Comparison of ENCODE assay signal across 1 cellular context in genomic region chr3:34060995-34061394, GRCh38.
A peak's percentile ranks its signal among the peaks of the same experiment; 100 is the strongest.
DNase-seq lines count a peak whose midpoint lies in the region; ATAC-seq, FAIRE-seq and TF ChIP-seq lines count a peak whose summit lies in the region.
"Not testable (repeated sequence)": the region's sequence is repeated elsewhere in the genome, so short reads cannot be mapped to it uniquely, and the experiment has no call there.

No MANE protein-coding gene starts in this region.

- not testable (repeated sequence) for TF ChIP-seq CTCF in K562 (IDR thresholded peaks at IDR 0.05 in 2 of 3, conservative IDR thresholded peaks at IDR 0.05 in 1 of 3; ENCODE audit: insufficient read depth in 2 of 3, low read depth in 1 of 3, low read length in 3 of 3)

- DNase-seq in K562 (ENCODE audit: extremely low read depth in 1 of 4, low spot score in 3 of 4), result not testable (repeated sequence)

- not testable (repeated sequence) for H3K9ac ChIP-seq in K562 (ENCODE audit: insufficient read depth in 1 of 2, low read depth in 2 of 2, low read length in 2 of 2)

- not testable (repeated sequence) for TF ChIP-seq POLR2A in K562 (conservative IDR thresholded peaks at IDR 0.05)

- H3K4me2 ChIP-seq in K562 (ENCODE audit: insufficient read depth, low read length), result not testable (repeated sequence)

- peaks cover 0 to 13% of the 10 kb centered on the region in 2 experiments; a peak in 3 of 5 replicates for H3K4me1 ChIP-seq in K562 (replicated peaks in 1 of 2; ENCODE audit: control insufficient read depth in 2 of 2, insufficient read depth in 2 of 2, low read length in 2 of 2)

- POLR2A ChIA-PET in K562 (lab: Yijun Ruan, JAX), result not testable (repeated sequence)

- CTCF ChIA-PET in K562 (lab: Yijun Ruan, JAX; ENCODE audit: low intra/inter-chr PET ratio), result not testable (repeated sequence)

- TF ChIP-seq EP300 in K562 (IDR thresholded peaks at IDR 0.05; ENCODE audit: low read length), result not testable (repeated sequence)

- not testable (repeated sequence) for H3K4me3 ChIP-seq in K562

- not testable (repeated sequence) for ATAC-seq in K562

- in situ Hi-C loops in K562 (cut with MboI), result not testable (repeated sequence)

- H3K36me3 ChIP-seq in K562 (ENCODE audit: control insufficient read depth, insufficient read depth, low read length), result not testable (repeated sequence)

- not testable (repeated sequence) for H2AFZ ChIP-seq in K562 (ENCODE audit: low read depth, low read length)

- not testable (repeated sequence) for H3K27me3 ChIP-seq in K562 (ENCODE audit: control insufficient read depth in 2 of 2, insufficient read depth in 2 of 2, low read length in 2 of 2)

- H3K9me1 ChIP-seq in K562 (ENCODE audit: control insufficient read depth, insufficient read depth, low read length), result not testable (repeated sequence)

- BruUV-seq in K562 (replicated peaks; lab: Mats Ljungman, UMichigan), result not testable (repeated sequence)

- intact Hi-C loops in K562 (cut with micrococcal nuclease), result not testable (repeated sequence)

- not testable (repeated sequence) for H4K20me1 ChIP-seq in K562 (replicated peaks; ENCODE audit: control insufficient read depth, insufficient read depth, low read length)

- H3K27ac ChIP-seq in K562 (ENCODE audit: extremely low read depth, low read depth, low read length), result not testable (repeated sequence)

- H3K9me3 ChIP-seq in K562 (replicated peaks; ENCODE audit: control insufficient read depth, insufficient read depth, low read depth, low read length), result not testable (repeated sequence)

- not testable (repeated sequence) for FAIRE-seq in K562 (lab: Jason Lieb, UNC)

- not testable (repeated sequence) for H3K79me2 ChIP-seq in K562 (ENCODE audit: control insufficient read depth, insufficient read depth, low read length)

- TF ChIP-seq RAD21 in K562 (CRISPR knock-in tag; conservative IDR thresholded peaks at IDR 0.05 in 1 of 2, IDR thresholded peaks at IDR 0.05 in 1 of 2), result not testable (repeated sequence)

- WGBS in K562 (ENCODE audit: insufficient coverage, low coverage, missing lambda C conversion rate), result 7% methylated on average over 1 of the region's 1 CpG

TF ChIP-seq in K562, 482 proteins besides CTCF, POLR2A, EP300 and RAD21:
- TF ChIP-seq ZNF146 (CRISPR knock-in tag; IDR thresholded peaks at IDR 0.05; ENCODE audit: unreplicated experiment), result peak; percentile 92
- TF ChIP-seq BCOR (IDR thresholded peaks at IDR 0.05), result peak; percentile 23; the same call in 1 of the 2 replicates
